ENCODE assay signal across 10 cellular contexts in genomic region chr5:1930880-1931589, GRCh38. TPM values are rescaled to one million over a fixed set of nuclear protein-coding genes. Genes with fewer than 3 reads are reported as not detected.
DNase-seq lines count a peak whose midpoint lies in the region; ATAC-seq, FAIRE-seq and TF ChIP-seq lines count a peak whose summit lies in the region.
"Had no signal": no experiment of that assay in that cellular context is flagged by ENCODE, and none has a peak within 500 bp of the region (broad histone marks: within the 10 kb centered on the region; RNA-seq: fewer than 3 reads in every experiment).

No MANE protein-coding gene starts in this region.

- peak; percentile 40; the same call in 1 of the 2 replicates for ATAC-seq in Panc1

- in situ Hi-C loops in Panc1 (cut with HindIII; ENCODE audit: low pct_unique_long_range_greater_than_20kb, low sequenced_read_pairs), result no loop called here

- no peak for FAIRE-seq in small intestine (lab: Jason Lieb, UNC)

- POLR2A ChIA-PET in Panc1 (lab: Charles Lee), result no interaction called here

- H3K4me3 ChIP-seq in Panc1 (ENCODE audit: low read depth in 2 of 2, low read length in 2 of 2), result no peak overlapping the region
- H3K4me3 ChIP-seq in esophagus squamous epithelium, result peak overlapping the region; percentile 37 to 71 (median 56)
- peak overlapping the region; percentile 21 for H3K4me3 ChIP-seq in thymus (ENCODE audit: low read length)
- no peak overlapping the region for H3K4me3 ChIP-seq in small intestine (ENCODE audit: low read depth in 1 of 2, low read length in 2 of 2)

- H3K36me3 ChIP-seq in Panc1 (ENCODE audit: control insufficient read depth, insufficient read depth, low read length), result no peaks in the 10 kb centered on the region
- H3K36me3 ChIP-seq in esophagus squamous epithelium, result peaks cover 0 to 15% (median 0%) of the 10 kb centered on the region in 3 donors
- no peaks in the 10 kb centered on the region for H3K36me3 ChIP-seq in thymus (ENCODE audit: control insufficient read depth, insufficient read depth)
- no peaks in the 10 kb centered on the region for H3K36me3 ChIP-seq in small intestine (ENCODE audit: control insufficient read depth in 2 of 2, insufficient read depth in 2 of 2, low read length in 2 of 2)

- DNase-seq in Panc1 (ENCODE audit: low read depth, low spot score) (no peak), esophagus squamous epithelium (lab: John Stamatoyannopoulos, UW) (no peak), midbrain (lab: John Stamatoyannopoulos, UW) (peak; percentile 7), HCEC 1CT (no peak), small intestine (no peak), NCI-H1694 (lab: John Stamatoyannopoulos, UW) (no peak)
- no peak for DNase-seq in activated T-cell treated with anti-CD3 and anti-CD28 coated beads, Interleukin-2, amount 50 U/mL, for 1 hour
- DNase-seq: NCI-H2081 treated with DMSO at 0.1 percent for 48 hours had no signal

- BruUV-seq in Panc1 (replicated peaks; lab: Mats Ljungman, UMichigan), result no TSS peak

- CTCF ChIA-PET in Panc1 (lab: Charles Lee), result no interaction called here

- intact Hi-C loops in Panc1 (cut with micrococcal nuclease; ENCODE audit: unreplicated experiment) (no loop called here), esophagus squamous epithelium (cut with DNase I) (no loop called here)

- TF ChIP-seq CTCF in Panc1 (IDR thresholded peaks at IDR 0.05), result no peak
- no peak for TF ChIP-seq CTCF in esophagus squamous epithelium (IDR thresholded peaks at IDR 0.05)

- H3K27ac ChIP-seq in Panc1 (ENCODE audit: low read length) (no peak overlapping the region), esophagus squamous epithelium (peak overlapping the region; percentile 72 to 89 (median 84)), thymus (ENCODE audit: low read depth) (peak overlapping the region; percentile 34), small intestine (ENCODE audit: low read depth in 1 of 2, low read length in 1 of 2) (no peak overlapping the region)

- H3K4me1 ChIP-seq in Panc1 (ENCODE audit: control insufficient read depth, insufficient read depth, low read length), result no peaks in the 10 kb centered on the region
- H3K4me1 ChIP-seq in esophagus squamous epithelium, result peaks cover 6 to 29% (median 10%) of the 10 kb centered on the region in 3 donors
- no peaks in the 10 kb centered on the region for H3K4me1 ChIP-seq in thymus (ENCODE audit: control insufficient read depth, insufficient read depth, low read length)
- H3K4me1 ChIP-seq in small intestine (ENCODE audit: control insufficient read depth in 2 of 2, insufficient read depth in 1 of 2, low read depth in 1 of 2, low read length in 1 of 2), result no peaks in the 10 kb centered on the region

- H3K27me3 ChIP-seq in Panc1 (ENCODE audit: control insufficient read depth, insufficient read depth, low read length) (no peaks in the 10 kb centered on the region; the same call in 1 of the 2 replicates), esophagus squamous epithelium (peaks cover 0 to 36% (median 0%) of the 10 kb centered on the region in 4 donors), thymus (ENCODE audit: control insufficient read depth, insufficient read depth) (peaks cover 26% of the 10 kb centered on the region), small intestine (ENCODE audit: control insufficient read depth in 2 of 2, insufficient read depth in 2 of 2, low read length in 2 of 2) (peaks cover 13 to 21% of the 10 kb centered on the region in 2 donors)

- H3K9me3 ChIP-seq in Panc1 (ENCODE audit: control insufficient read depth, insufficient read depth, low read depth, low read length) (no peaks in the 10 kb centered on the region), esophagus squamous epithelium (no peaks in the 10 kb centered on the region), thymus (ENCODE audit: control insufficient read depth) (peaks cover 3% of the 10 kb centered on the region), small intestine (ENCODE audit: control insufficient read depth, low read depth) (no peaks in the 10 kb centered on the region)

- TF ChIP-seq POLR2A in esophagus squamous epithelium (IDR thresholded peaks at IDR 0.05), result peak in 1 of 4 donors; percentile 26

- WGBS in esophagus squamous epithelium, 2 donors, result 0 to 2% methylated on average over 1 to 17 of the region's 63 CpGs
- 4% methylated on average over 63 of the region's 63 CpGs for WGBS in thymus
- 2 to 4% (median 2%) methylated on average over 51 to 63 of the region's 63 CpGs for WGBS in small intestine, 3 donors

RNA-seq across cellular contexts. Expression of gene IRX4, which starts 48.3 kb away (rescaled TPM):
- total RNA-seq in Panc1 (2021; ENCODE audit: unreplicated experiment) (0.18 TPM), esophagus squamous epithelium (10 to 100 TPM; 22.1 to 36.2 (median 29.1) TPM)
- polyA plus RNA-seq in Panc1 (2012; ENCODE audit: insufficient read length), result 0.47 TPM
- polyA plus RNA-seq in thymus (0.07 TPM), small intestine (under 1 TPM in 1 of 3 donors, not detected in 2; 0.03 TPM)
- total RNA-seq: mononuclear cell had no signal

Comparison
In these comparisons a context has a peak if more than half of its experiments do, and no peak if none do; other contexts are left out.
1. H3K27ac ChIP-seq: peak in esophagus squamous epithelium (4 of 4) and thymus (single experiment); none in Panc1 (single experiment) and small intestine (0 of 2).
2. H3K4me3 ChIP-seq: peak in esophagus squamous epithelium (4 of 4) and thymus (single experiment); none in Panc1 (0 of 2) and small intestine (0 of 2).
3. RNA of gene IRX4, which starts 48.3 kb away (total RNA-seq): 22.1 to 36.2 TPM in esophagus squamous epithelium; 0.18 TPM in Panc1 (single experiment); every median in the first group is over 10 times any median in the second.